14 cellular contexts compared by ENCODE assay signal in the genomic region with DNA sequence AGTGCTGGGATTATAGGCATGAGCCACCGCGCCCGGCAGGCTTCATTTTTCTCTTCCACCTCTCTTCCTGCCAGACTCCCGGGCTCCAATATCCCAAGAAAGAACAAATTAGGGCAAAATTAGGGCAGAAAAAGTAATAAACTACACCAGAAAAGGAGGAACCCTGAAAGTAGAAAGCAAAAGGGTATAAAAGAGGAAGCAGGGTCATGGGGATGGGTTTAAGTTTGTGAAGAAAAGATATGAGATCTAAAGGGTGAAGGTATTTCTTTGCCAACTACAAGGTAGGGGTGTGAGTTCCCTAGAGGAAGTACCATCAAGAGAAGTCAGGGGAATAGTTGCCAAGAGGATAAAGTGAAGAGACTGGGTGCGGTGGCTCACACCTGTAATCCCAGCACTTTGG.
DNase-seq lines count a peak whose midpoint lies in the region; ATAC-seq lines count a peak whose summit lies in the region.
"Had no signal": no experiment of that assay in that cellular context is flagged by ENCODE, and none has a peak within 500 bp of the region (broad histone marks: within the 10 kb centered on the region; RNA-seq: fewer than 3 reads in every experiment).

No MANE protein-coding gene starts in this region.

- no peaks in the 10 kb centered on the region for H3K9me3 Mint-ChIP-seq in activated naive CD4-positive, alpha-beta T cell treated with anti-CD3 and anti-CD28 coated beads, Interleukin-2, amount 50 U/mL, for 24 hours
- H3K9me3 Mint-ChIP-seq in effector memory CD8-positive, alpha-beta T cell, result no peaks in the 10 kb centered on the region

- no peak for DNase-seq in activated naive CD4-positive, alpha-beta T cell treated with Interleukin-2 at 50 U/mL for 16 hours
- DNase-seq in SKM-1 (lab: John Stamatoyannopoulos, UW; ENCODE audit: unreplicated experiment), result peak; percentile 22
- DNase-seq in effector memory CD8-positive, alpha-beta T cell, result no peak
- no peak for DNase-seq in NCI-H128 (lab: John Stamatoyannopoulos, UW; ENCODE audit: unreplicated experiment)
- no peak for DNase-seq in DMS53 treated with DMSO at 0.1 percent for 48 hours (lab: John Stamatoyannopoulos, UW; ENCODE audit: unreplicated experiment)
- DNase-seq: activated CD4-positive, CD25-positive, alpha-beta regulatory T cell treated with anti-CD3 and anti-CD28 coated beads, Interleukin-2, amount 50 U/mL, for 72 hours; effector CD8-positive, alpha-beta T cell; mucosa of descending colon; NCI-H1694; NCI-H446 treated with DMSO at 0.1 percent for 48 hours; stimulated activated naive CD4-positive, alpha-beta T cell treated with Interleukin-2 at 50 U/mL for 16 hours had no signal

- peak overlapping the region; percentile 76 for H3K27ac Mint-ChIP-seq in activated naive CD4-positive, alpha-beta T cell treated with anti-CD3 and anti-CD28 coated beads, Interleukin-2, amount 50 U/mL, for 24 hours
- peak overlapping the region; percentile 90 to 93 for H3K27ac Mint-ChIP-seq in effector memory CD8-positive, alpha-beta T cell

- H3K4me1 Mint-ChIP-seq in activated naive CD4-positive, alpha-beta T cell treated with anti-CD3 and anti-CD28 coated beads, Interleukin-2, amount 50 U/mL, for 24 hours, result peaks cover 57% of the 10 kb centered on the region
- peaks cover 44 to 69% of the 10 kb centered on the region in 2 donors for H3K4me1 Mint-ChIP-seq in effector memory CD8-positive, alpha-beta T cell (ENCODE audit: low read depth in 2 of 2)

- no peaks in the 10 kb centered on the region for H3K27me3 Mint-ChIP-seq in activated naive CD4-positive, alpha-beta T cell treated with anti-CD3 and anti-CD28 coated beads, Interleukin-2, amount 50 U/mL, for 24 hours
- no peaks in the 10 kb centered on the region for H3K27me3 Mint-ChIP-seq in effector memory CD8-positive, alpha-beta T cell

- ATAC-seq in effector memory CD8-positive, alpha-beta T cell (replicated peaks), result no peak
- ATAC-seq in GM21390 (IDR thresholded peaks at IDR 0.05; ENCODE audit: unreplicated experiment), result no peak
- no peak for ATAC-seq in HG03521 (IDR thresholded peaks at IDR 0.05; ENCODE audit: unreplicated experiment)
- ATAC-seq: mucosa of descending colon had no signal

- no peak overlapping the region for H3K4me3 Mint-ChIP-seq in activated naive CD4-positive, alpha-beta T cell treated with anti-CD3 and anti-CD28 coated beads, Interleukin-2, amount 50 U/mL, for 24 hours
- H3K4me3 Mint-ChIP-seq in effector memory CD8-positive, alpha-beta T cell, result peak overlapping the region in 1 of 2 donors; percentile 27

- H3K36me3 Mint-ChIP-seq in activated naive CD4-positive, alpha-beta T cell treated with anti-CD3 and anti-CD28 coated beads, Interleukin-2, amount 50 U/mL, for 24 hours, result peaks cover 22% of the 10 kb centered on the region
- peaks cover 64% of the 10 kb centered on the region for H3K36me3 Mint-ChIP-seq in effector memory CD8-positive, alpha-beta T cell (ENCODE audit: insufficient read depth)
